In genomic region chr6:161446296-161446925, GRCh38 we compare ENCODE assay signal across 21 cellular contexts.
"Had no signal": no experiment of that assay in that cellular context is flagged by ENCODE, and none has a peak within 500 bp of the region (broad histone marks: within the 10 kb centered on the region; RNA-seq: fewer than 3 reads in every experiment).

No MANE protein-coding gene starts in this region.

- H3K36me3 Mint-ChIP-seq: activated CD4-positive, alpha-beta memory T cell treated with anti-CD3 and anti-CD28 coated beads for 36 hours; activated naive CD4-positive, alpha-beta T cell treated with anti-CD3 and anti-CD28 coated beads, Interleukin-2, amount 10 ng/mL, durations not matched to agents 7 days and 5 days had no signal

- H3K4me3 ChIP-seq: body of pancreas, left ventricle myocardium inferior, testis, upper lobe of left lung had no signal

- H3K27ac ChIP-seq: body of pancreas, left ventricle myocardium inferior, testis, upper lobe of left lung had no signal

- FAIRE-seq: kidney had no signal

- H3K9me3 Mint-ChIP-seq: activated CD4-positive, alpha-beta memory T cell treated with anti-CD3 and anti-CD28 coated beads for 36 hours; activated naive CD4-positive, alpha-beta T cell treated with anti-CD3 and anti-CD28 coated beads, Interleukin-2, amount 10 ng/mL, durations not matched to agents 7 days and 5 days; activated T-cell treated with anti-CD3 and anti-CD28 coated beads, Interleukin-2, amount 50 U/mL, for 72 hours; dendritic cell treated with granulocyte-macrophage colony-stimulating factor and Interleukin-4, amounts not matched to agents 40 ng/mL and 50 ng/mL, for 4 days had no signal

- ATAC-seq: activated T-cell treated with anti-CD3 and anti-CD28 coated beads, Interleukin-2, amount 50 U/mL, for 72 hours; body of pancreas had no signal

- H3K27ac Mint-ChIP-seq: activated CD4-positive, alpha-beta memory T cell treated with anti-CD3 and anti-CD28 coated beads for 36 hours; activated naive CD4-positive, alpha-beta T cell treated with anti-CD3 and anti-CD28 coated beads, Interleukin-2, amount 10 ng/mL, durations not matched to agents 7 days and 5 days; activated T-cell treated with anti-CD3 and anti-CD28 coated beads, Interleukin-2, amount 50 U/mL, for 72 hours; dendritic cell treated with granulocyte-macrophage colony-stimulating factor and Interleukin-4, amounts not matched to agents 40 ng/mL and 50 ng/mL, for 4 days had no signal

- H3K4me3 Mint-ChIP-seq: activated CD4-positive, alpha-beta memory T cell treated with anti-CD3 and anti-CD28 coated beads for 36 hours; activated naive CD4-positive, alpha-beta T cell treated with anti-CD3 and anti-CD28 coated beads, Interleukin-2, amount 10 ng/mL, durations not matched to agents 7 days and 5 days; activated T-cell treated with anti-CD3 and anti-CD28 coated beads, Interleukin-2, amount 50 U/mL, for 72 hours; dendritic cell treated with granulocyte-macrophage colony-stimulating factor and Interleukin-4, amounts not matched to agents 40 ng/mL and 50 ng/mL, for 4 days had no signal

- H3K9me3 ChIP-seq: body of pancreas, left ventricle myocardium inferior, testis, upper lobe of left lung had no signal

- H3K36me3 ChIP-seq: left ventricle myocardium inferior, upper lobe of left lung had no signal

- H3K27me3 Mint-ChIP-seq: activated CD4-positive, alpha-beta memory T cell treated with anti-CD3 and anti-CD28 coated beads for 36 hours; dendritic cell treated with granulocyte-macrophage colony-stimulating factor and Interleukin-4, amounts not matched to agents 40 ng/mL and 50 ng/mL, for 4 days had no signal

- DNase-seq: activated CD4-positive, alpha-beta memory T cell treated with anti-CD3 and anti-CD28 coated beads for 36 hours; activated CD4-positive, alpha-beta T cell treated with anti-CD3 and anti-CD28 coated beads for 4 hours; activated CD4-positive, CD25-positive, alpha-beta regulatory T cell; activated effector memory CD4-positive, alpha-beta T cell treated with Interleukin-2 at 50 U/mL for 16 hours; activated naive CD4-positive, alpha-beta T cell treated with anti-CD3 and anti-CD28 coated beads, Interleukin-2, amount 10 ng/mL, durations not matched to agents 7 days and 5 days; activated T-cell treated with anti-CD3 and anti-CD28 coated beads, Interleukin-2, amount 50 U/mL, for 72 hours; body of pancreas; effector CD8-positive, alpha-beta T cell; erythroblast; foreskin fibroblast; kidney; left ventricle myocardium inferior; mammary epithelial cell; posterior cingulate gyrus; stimulated activated CD4-positive, alpha-beta T cell treated with anti-CD3 and anti-CD28 coated beads, Interleukin-2, amount 100 ng/mL, for 48 hours; stimulated activated CD8-positive, alpha-beta memory T cell treated with anti-CD3 and anti-CD28 coated beads, Interleukin-4, amount 100 ng/mL, for 48 hours; stimulated activated naive CD4-positive, alpha-beta T cell; T-helper 9 cell; testis; upper lobe of left lung had no signal

- H3K27me3 ChIP-seq: body of pancreas, testis, upper lobe of left lung had no signal
